ENCODE assay signal across 16 cellular contexts in genomic region chr4:28709821-28710330, GRCh38.
"Had no signal": no experiment of that assay in that cellular context is flagged by ENCODE, and none has a peak within 500 bp of the region (broad histone marks: within the 10 kb centered on the region; RNA-seq: fewer than 3 reads in every experiment).

No MANE protein-coding gene starts in this region.

- H3K9me3 Mint-ChIP-seq: dendritic cell treated with granulocyte-macrophage colony-stimulating factor and Interleukin-4, amounts not matched to agents 40 ng/mL and 50 ng/mL, for 4 days had no signal

- H3K4me3 Mint-ChIP-seq: activated naive CD8-positive, alpha-beta T cell treated with anti-CD3 and anti-CD28 coated beads, Interleukin-2, amount 50 U/mL, for 24 hours; central memory CD8-positive, alpha-beta T cell; dendritic cell treated with granulocyte-macrophage colony-stimulating factor and Interleukin-4, amounts not matched to agents 40 ng/mL and 50 ng/mL, for 4 days; memory B cell; stimulated activated naive CD8-positive, alpha-beta T cell treated with anti-CD3 and anti-CD28 coated beads, Interleukin-15, amount 100 ng/mL, for 72 hours; T-helper 1 cell treated with Interleukin-12 subunit alpha and Interleukin-12 subunit beta and Interleukin-4 antibody, amounts not matched to agents 30 μg/mL and 1 μg/mL, for 36 hours had no signal

- H3K27ac ChIP-seq: gastroesophageal sphincter, left lung, parathyroid adenoma, testis had no signal

- H3K27ac Mint-ChIP-seq: activated naive CD8-positive, alpha-beta T cell treated with anti-CD3 and anti-CD28 coated beads, Interleukin-2, amount 50 U/mL, for 24 hours; dendritic cell treated with granulocyte-macrophage colony-stimulating factor and Interleukin-4, amounts not matched to agents 40 ng/mL and 50 ng/mL, for 4 days; memory B cell; stimulated activated naive CD8-positive, alpha-beta T cell treated with anti-CD3 and anti-CD28 coated beads, Interleukin-15, amount 100 ng/mL, for 72 hours; T-helper 1 cell treated with Interleukin-12 subunit alpha and Interleukin-12 subunit beta and Interleukin-4 antibody, amounts not matched to agents 30 μg/mL and 1 μg/mL, for 36 hours had no signal

- FAIRE-seq: keratinocyte had no signal

- ATAC-seq: activated naive CD8-positive, alpha-beta T cell treated with anti-CD3 and anti-CD28 coated beads, Interleukin-2, amount 50 U/mL, for 24 hours; esophagus mucosa; gastroesophageal sphincter; left lung; stimulated activated naive CD8-positive, alpha-beta T cell treated with anti-CD3 and anti-CD28 coated beads, Interleukin-15, amount 100 ng/mL, for 72 hours had no signal

- DNase-seq: activated CD4-positive, alpha-beta T cell treated with anti-CD3 and anti-CD28 coated beads for 48 hours; activated naive CD4-positive, alpha-beta T cell treated with Interleukin-2 at 50 U/mL for 16 hours; activated naive CD8-positive, alpha-beta T cell treated with anti-CD3 and anti-CD28 coated beads, Interleukin-2, amount 50 U/mL, for 24 hours; left lung; stimulated activated CD4-positive, alpha-beta T cell treated with anti-CD3 and anti-CD28 coated beads, Interleukin-15, amount 100 ng/mL, for 24 hours; stimulated activated CD4-positive, alpha-beta T cell treated with anti-CD3 and anti-CD28 coated beads, Interleukin-4, amount 100 ng/mL, for 4 hours; stimulated activated naive CD8-positive, alpha-beta T cell treated with anti-CD3 and anti-CD28 coated beads, Interleukin-15, amount 100 ng/mL, for 72 hours; testis had no signal

- H3K4me3 ChIP-seq: gastroesophageal sphincter, left lung, testis had no signal

- H3K27me3 Mint-ChIP-seq: activated naive CD8-positive, alpha-beta T cell treated with anti-CD3 and anti-CD28 coated beads, Interleukin-2, amount 50 U/mL, for 24 hours; central memory CD8-positive, alpha-beta T cell; dendritic cell treated with granulocyte-macrophage colony-stimulating factor and Interleukin-4, amounts not matched to agents 40 ng/mL and 50 ng/mL, for 4 days; memory B cell; stimulated activated naive CD8-positive, alpha-beta T cell treated with anti-CD3 and anti-CD28 coated beads, Interleukin-15, amount 100 ng/mL, for 72 hours had no signal

- H3K4me1 Mint-ChIP-seq: activated naive CD8-positive, alpha-beta T cell treated with anti-CD3 and anti-CD28 coated beads, Interleukin-2, amount 50 U/mL, for 24 hours; central memory CD8-positive, alpha-beta T cell; memory B cell; stimulated activated naive CD8-positive, alpha-beta T cell treated with anti-CD3 and anti-CD28 coated beads, Interleukin-15, amount 100 ng/mL, for 72 hours had no signal

- H3K9me3 ChIP-seq: gastroesophageal sphincter, left lung, testis had no signal

- H2AFZ ChIP-seq: parathyroid adenoma had no signal

- H3K4me1 ChIP-seq: gastroesophageal sphincter, left lung, parathyroid adenoma, testis had no signal

- H3K36me3 ChIP-seq: gastroesophageal sphincter, left lung had no signal

- H3K27me3 ChIP-seq: gastroesophageal sphincter, left lung, testis had no signal

- H3K9ac ChIP-seq: parathyroid adenoma had no signal

- H3K36me3 Mint-ChIP-seq: memory B cell had no signal

- H3K79me2 ChIP-seq: parathyroid adenoma had no signal
